ENCODE assay signal across 32 cellular contexts in the genomic region with DNA sequence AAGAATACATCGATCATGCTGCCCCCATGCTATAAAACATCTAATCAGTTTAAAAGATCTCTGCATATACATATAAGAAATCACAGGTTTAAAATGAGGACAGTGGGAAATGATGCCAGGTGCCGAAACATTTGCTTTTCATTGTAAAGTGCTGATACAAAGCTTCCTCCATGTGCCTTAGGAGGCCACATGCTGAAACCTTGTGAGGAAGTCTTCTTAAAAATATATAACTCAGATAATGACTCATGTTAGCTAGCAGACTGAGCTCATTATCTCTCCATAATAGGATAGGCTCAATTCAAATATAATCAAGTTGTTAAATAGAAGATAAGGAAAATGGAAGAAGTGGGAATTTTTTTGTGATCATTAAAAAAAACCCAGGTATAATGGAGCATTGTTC.
DNase-seq lines count a peak whose midpoint lies in the region; ATAC-seq lines count a peak whose summit lies in the region.
"Had no signal": no experiment of that assay in that cellular context is flagged by ENCODE, and none has a peak within 500 bp of the region (broad histone marks: within the 10 kb centered on the region; RNA-seq: fewer than 3 reads in every experiment).

No MANE protein-coding gene starts in this region.

- ATAC-seq in left colon = peak; percentile 90
- no peak for ATAC-seq in activated CD4-positive, alpha-beta T cell treated with anti-CD3 and anti-CD28 coated beads for 36 hours
- ATAC-seq in HG02642 (IDR thresholded peaks at IDR 0.05; ENCODE audit: poor library complexity, unreplicated experiment) = no peak
- ATAC-seq: activated CD8-positive, alpha-beta T cell treated with anti-CD3 and anti-CD28 coated beads for 36 hours; effector memory CD8-positive, alpha-beta T cell; lower lobe of right lung; natural killer cell; stimulated activated effector memory CD8-positive, alpha-beta T cell treated with anti-CD3 and anti-CD28 coated beads, Interleukin-12 subunit alpha, Interleukin-12 subunit beta, amount 100 ng/mL, for 72 hours had no signal

- H3K27ac Mint-ChIP-seq in activated CD4-positive, alpha-beta T cell treated with anti-CD3 and anti-CD28 coated beads for 36 hours = no peak overlapping the region
- H3K27ac Mint-ChIP-seq: activated CD8-positive, alpha-beta T cell treated with anti-CD3 and anti-CD28 coated beads for 36 hours; activated naive CD4-positive, alpha-beta T cell treated with anti-CD3 and anti-CD28 coated beads for 36 hours; activated T-helper 1 cell treated with anti-CD3 and anti-CD28 coated beads, Interleukin-12 subunit alpha, Interleukin-12 subunit beta, Interleukin-2, Interleukin-4 antibody, amounts not matched to agents 30 ng/mL and 10 ng/mL and 1 ng/mL, durations not matched to agents 14 hours and 24 hours and 36 hours; effector memory CD8-positive, alpha-beta T cell; natural killer cell; stimulated activated effector memory CD8-positive, alpha-beta T cell treated with anti-CD3 and anti-CD28 coated beads, Interleukin-12 subunit alpha, Interleukin-12 subunit beta, amount 100 ng/mL, for 72 hours had no signal

- CTCF ChIA-PET in activated CD4-positive, alpha-beta T cell treated with anti-CD3 and anti-CD28 coated beads for 36 hours (lab: Charles Lee) = no interaction called here

- H3K9me3 Mint-ChIP-seq in activated CD4-positive, alpha-beta T cell treated with anti-CD3 and anti-CD28 coated beads for 36 hours (ENCODE audit: low read depth) = no peaks in the 10 kb centered on the region
- H3K9me3 Mint-ChIP-seq: activated CD8-positive, alpha-beta T cell treated with anti-CD3 and anti-CD28 coated beads for 36 hours; activated naive CD4-positive, alpha-beta T cell treated with anti-CD3 and anti-CD28 coated beads for 36 hours; activated T-helper 1 cell treated with anti-CD3 and anti-CD28 coated beads, Interleukin-12 subunit alpha, Interleukin-12 subunit beta, Interleukin-2, Interleukin-4 antibody, amounts not matched to agents 30 ng/mL and 10 ng/mL and 1 ng/mL, durations not matched to agents 14 hours and 24 hours and 36 hours; effector memory CD8-positive, alpha-beta T cell; natural killer cell; stimulated activated effector memory CD8-positive, alpha-beta T cell treated with anti-CD3 and anti-CD28 coated beads, Interleukin-12 subunit alpha, Interleukin-12 subunit beta, amount 100 ng/mL, for 72 hours had no signal

- H3K4me3 Mint-ChIP-seq in activated CD4-positive, alpha-beta T cell treated with anti-CD3 and anti-CD28 coated beads for 36 hours = no peak overlapping the region
- H3K4me3 Mint-ChIP-seq: activated CD8-positive, alpha-beta T cell treated with anti-CD3 and anti-CD28 coated beads for 36 hours; activated naive CD4-positive, alpha-beta T cell treated with anti-CD3 and anti-CD28 coated beads for 36 hours; activated T-helper 1 cell treated with anti-CD3 and anti-CD28 coated beads, Interleukin-12 subunit alpha, Interleukin-12 subunit beta, Interleukin-2, Interleukin-4 antibody, amounts not matched to agents 30 ng/mL and 10 ng/mL and 1 ng/mL, durations not matched to agents 14 hours and 24 hours and 36 hours; effector memory CD8-positive, alpha-beta T cell; natural killer cell; stimulated activated effector memory CD8-positive, alpha-beta T cell treated with anti-CD3 and anti-CD28 coated beads, Interleukin-12 subunit alpha, Interleukin-12 subunit beta, amount 100 ng/mL, for 72 hours had no signal

- intact Hi-C loops in left colon (cut with DNase I, micrococcal nuclease) = no loop called here
- intact Hi-C loops in activated CD4-positive, alpha-beta T cell treated with anti-CD3 and anti-CD28 coated beads for 36 hours (cut with DNase I, micrococcal nuclease) = no loop called here

- no peaks in the 10 kb centered on the region for H3K4me1 Mint-ChIP-seq in activated CD4-positive, alpha-beta T cell treated with anti-CD3 and anti-CD28 coated beads for 36 hours
- H3K4me1 Mint-ChIP-seq: natural killer cell; stimulated activated effector memory CD8-positive, alpha-beta T cell treated with anti-CD3 and anti-CD28 coated beads, Interleukin-12 subunit alpha, Interleukin-12 subunit beta, amount 100 ng/mL, for 72 hours had no signal

- DNase-seq in EL (peak; percentile 6), NCI-H69 (lab: John Stamatoyannopoulos, UW) (peak; percentile 60), caudate nucleus (lab: John Stamatoyannopoulos, UW) (peak in 4 of 61 donors; percentile 27 to 75 (median 51)), left colon (no peak), NCI-H1417 (lab: John Stamatoyannopoulos, UW) (no peak), cerebellar cortex (ENCODE audit: low spot score) (no peak)
- DNase-seq in activated CD4-positive, alpha-beta T cell treated with anti-CD3 and anti-CD28 coated beads for 36 hours = no peak
- DNase-seq: activated CD4-positive, alpha-beta T cell treated with anti-CD3 and anti-CD28 coated beads for 1 hour; activated CD8-positive, alpha-beta memory T cell treated with anti-CD3 and anti-CD28 coated beads, Interleukin-2, amount 50 U/mL, for 48 hours; activated CD8-positive, alpha-beta T cell treated with anti-CD3 and anti-CD28 coated beads for 36 hours; activated naive CD4-positive, alpha-beta T cell treated with anti-CD3 and anti-CD28 coated beads for 36 hours; BE2C; cortex of kidney; DMS153; effector memory CD8-positive, alpha-beta T cell; erythroblast; HCEC 1CT; Kasumi-1; kidney glomerular epithelial cell; lower lobe of right lung; natural killer cell; NCI-H1048; NCI-H187; NCI-H2171; NCI-H510A; SIG-M5; stimulated activated CD4-positive, alpha-beta T cell treated with anti-CD3 and anti-CD28 coated beads, Interleukin-15, amount 100 ng/mL, for 24 hours; trophoblast cell had no signal

- no peaks in the 10 kb centered on the region for H3K36me3 Mint-ChIP-seq in activated CD4-positive, alpha-beta T cell treated with anti-CD3 and anti-CD28 coated beads for 36 hours (ENCODE audit: low read depth)
- H3K36me3 Mint-ChIP-seq: natural killer cell; stimulated activated effector memory CD8-positive, alpha-beta T cell treated with anti-CD3 and anti-CD28 coated beads, Interleukin-12 subunit alpha, Interleukin-12 subunit beta, amount 100 ng/mL, for 72 hours had no signal

- peaks cover 3% of the 10 kb centered on the region for H3K27me3 Mint-ChIP-seq in activated CD4-positive, alpha-beta T cell treated with anti-CD3 and anti-CD28 coated beads for 36 hours

- POLR2A ChIA-PET in activated CD4-positive, alpha-beta T cell treated with anti-CD3 and anti-CD28 coated beads for 36 hours (lab: Charles Lee) = no interaction called here

- H3K27ac ChIP-seq in caudate nucleus (ENCODE audit: low read depth, low read length) = peak overlapping the region; percentile 60
- H3K27ac ChIP-seq: lower lobe of right lung, prostate gland had no signal

Comparison
In these comparisons a context has a peak if more than half of its experiments do, and no peak if none do; other contexts are left out.
1. DNase-seq: peak in EL (single experiment) and NCI-H69 (single experiment); none in left colon (0 of 2), activated CD4-positive, alpha-beta T cell treated with anti-CD3 and anti-CD28 coated beads for 36 hours (single experiment), NCI-H1417 (0 of 3) and cerebellar cortex (single experiment).